Comparison of ENCODE assay signal across 8 cellular contexts in the genomic region with DNA sequence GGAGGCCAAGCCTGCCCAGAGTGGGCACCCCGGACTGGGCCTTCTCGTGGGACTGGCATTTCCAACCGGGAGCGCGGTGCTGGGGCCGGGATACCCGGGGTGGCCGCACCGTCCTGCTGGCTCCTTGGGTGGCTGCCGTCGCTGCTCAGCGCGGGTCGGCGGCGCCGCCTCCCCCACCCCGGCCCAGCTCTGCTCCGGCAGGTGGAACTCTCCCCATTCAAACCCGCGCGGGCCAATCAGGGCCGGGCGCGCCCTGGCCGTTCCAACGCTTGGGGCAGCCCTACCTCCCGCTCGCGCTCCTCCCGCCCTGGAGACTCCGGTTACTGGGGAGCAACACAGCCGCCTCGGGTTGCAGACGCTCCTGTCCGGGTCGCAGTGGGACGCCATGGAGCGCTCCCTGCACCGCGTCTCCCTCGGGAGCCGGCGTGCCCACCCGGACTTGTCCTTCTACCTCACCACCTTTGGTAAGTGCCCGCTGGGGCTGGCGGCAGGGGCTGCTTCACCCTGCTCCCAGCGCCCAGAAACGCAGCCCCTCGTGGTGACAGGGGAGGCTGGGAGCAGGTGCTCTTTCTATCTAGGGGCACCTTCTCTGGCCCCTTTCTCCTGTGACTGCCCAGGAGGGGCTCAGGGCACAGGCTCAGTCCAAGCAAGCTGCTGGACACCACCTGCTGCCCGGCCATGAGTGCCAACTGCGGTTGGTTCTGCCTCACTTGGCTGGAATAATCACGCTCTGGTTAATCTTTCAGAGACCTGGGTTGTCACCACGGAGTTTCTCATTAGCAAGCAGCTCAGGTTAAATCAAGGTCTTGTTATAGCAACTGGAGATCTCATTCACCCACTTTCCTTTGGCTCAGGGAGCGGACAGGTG. TPM values are rescaled to one million over a fixed set of nuclear protein-coding genes. Genes with fewer than 3 reads are reported as not detected.
DNase-seq lines count a peak whose midpoint lies in the region; ATAC-seq and TF ChIP-seq lines count a peak whose summit lies in the region.

A gene (plus strand): TSS at position 310 of the 868 bp plus-strand sequence. CDS start 76 bp downstream, at position 386.

- H3K9me3 ChIP-seq in right cardiac atrium (ENCODE audit: control insufficient read depth, low read length) (no peaks in the 10 kb centered on the region), psoas muscle (no peaks in the 10 kb centered on the region)

- H3K36me3 Mint-ChIP-seq in activated naive CD8-positive, alpha-beta T cell treated with anti-CD3 and anti-CD28 coated beads for 36 hours, result peaks cover 3% of the 10 kb centered on the region

- H3K9me3 Mint-ChIP-seq in activated naive CD8-positive, alpha-beta T cell treated with anti-CD3 and anti-CD28 coated beads for 36 hours, result peaks cover 10% of the 10 kb centered on the region

- no peak within 1 kb of the TSS for H3K4me3 Mint-ChIP-seq in activated naive CD8-positive, alpha-beta T cell treated with anti-CD3 and anti-CD28 coated beads for 36 hours

- H3K27ac Mint-ChIP-seq in activated naive CD8-positive, alpha-beta T cell treated with anti-CD3 and anti-CD28 coated beads for 36 hours, result no peak within 1 kb of the TSS

- peaks cover 5% of the 10 kb centered on the region for H3K4me1 Mint-ChIP-seq in activated naive CD8-positive, alpha-beta T cell treated with anti-CD3 and anti-CD28 coated beads for 36 hours

- H3K4me3 ChIP-seq in right cardiac atrium (ENCODE audit: low read length), result peak within 1 kb of the TSS; percentile 43
- H3K4me3 ChIP-seq in psoas muscle, result peak within 1 kb of the TSS; percentile 64

- H3K4me1 ChIP-seq in right cardiac atrium (ENCODE audit: control insufficient read depth, insufficient read depth, low read length) (no peaks in the 10 kb centered on the region), psoas muscle (peaks cover 26% of the 10 kb centered on the region)

- no peak for TF ChIP-seq CTCF in psoas muscle (IDR thresholded peaks at IDR 0.05)

- WGBS in right cardiac atrium, result 20% methylated on average over 55 of the region's 55 CpGs
- WGBS in psoas muscle, 3 donors, result 10 to 20% (median 14%) methylated on average over 54 to 55 of the region's 55 CpGs

- H3K27me3 Mint-ChIP-seq in activated naive CD8-positive, alpha-beta T cell treated with anti-CD3 and anti-CD28 coated beads for 36 hours, result no peaks in the 10 kb centered on the region

- H3K27ac ChIP-seq in right cardiac atrium (ENCODE audit: low read length) (peak within 1 kb of the TSS; percentile 78), psoas muscle (peak within 1 kb of the TSS; percentile 81)

- no peaks in the 10 kb centered on the region for H3K27me3 ChIP-seq in right cardiac atrium (ENCODE audit: control insufficient read depth, insufficient read depth)
- no peaks in the 10 kb centered on the region for H3K27me3 ChIP-seq in psoas muscle (ENCODE audit: insufficient read depth in 3 of 3, low read length in 2 of 3)

- no peaks in the 10 kb centered on the region for H3K36me3 ChIP-seq in psoas muscle (ENCODE audit: insufficient read depth in 1 of 2, low read depth in 1 of 2)

- DNase-seq in DMS153 treated with DMSO at 0.1 percent for 48 hours (lab: John Stamatoyannopoulos, UW; ENCODE audit: unreplicated experiment) (peak; percentile 78), NCI-H187 (lab: John Stamatoyannopoulos, UW) (peak; percentile 67 to 68), right cardiac atrium (peak; percentile 60 to 88 (median 79)), psoas muscle (peak; percentile 51 to 77), RKO (ENCODE audit: low spot score) (no peak), CD1c-positive myeloid dendritic cell (ENCODE audit: extremely low spot score) (no peak)
- DNase-seq in activated naive CD8-positive, alpha-beta T cell treated with anti-CD3 and anti-CD28 coated beads for 36 hours, result no peak
- DNase-seq in central memory CD4-positive, alpha-beta T cell, result no peak

- intact Hi-C loops in right cardiac atrium (cut with DNase I), result no loop called here
- intact Hi-C loops in psoas muscle (cut with DNase I), result loop anchor here (2.0 to 5.0 kb wide), 3 partner anchors 23 to 109 kb away; no protein-coding TSS in a partner anchor

- ATAC-seq in right cardiac atrium, result peak; percentile 94
- ATAC-seq in psoas muscle, result peak; percentile 91 to 96 (median 92)

RNA-seq across cellular contexts. Expression of the gene that starts here (rescaled TPM):
- total RNA-seq in activated naive CD8-positive, alpha-beta T cell treated with anti-CD3 and anti-CD28 coated beads for 36 hours, result 10 to 100 TPM; 61.7 to 65.0 TPM
- 100 to 1,000 TPM; 139 to 184 (median 166) TPM for total RNA-seq in right cardiac atrium
- polyA plus RNA-seq in right cardiac atrium, result 107 TPM
- 10 to 100 TPM; 10.6 to 38.1 (median 18.3) TPM for total RNA-seq in psoas muscle
- polyA plus RNA-seq in psoas muscle, result 10 to 100 TPM in 2 of 3 donors, 1 to 10 TPM in 1; 7.1 to 18.4 (median 12.8) TPM

Comparison
In these comparisons a context has a peak if more than half of its experiments do, and no peak if none do; other contexts are left out.
1. DNase-seq: peak in DMS153 treated with DMSO at 0.1 percent for 48 hours (single experiment), NCI-H187 (2 of 2), right cardiac atrium (3 of 3) and psoas muscle (2 of 2); none in activated naive CD8-positive, alpha-beta T cell treated with anti-CD3 and anti-CD28 coated beads for 36 hours (single experiment), RKO (single experiment), CD1c-positive myeloid dendritic cell (single experiment) and central memory CD4-positive, alpha-beta T cell (single experiment).
2. intact Hi-C loops: an anchor here in psoas muscle (2.0 to 5.0 kb wide); none called in right cardiac atrium.